Comparison of ENCODE assay signal across 2 cellular contexts in genomic region chr12:47038270-47038748, GRCh38.
TF ChIP-seq lines count a peak whose summit lies in the region.

No MANE protein-coding gene starts in this region.

TF ChIP-seq in A549, 52 proteins besides CTCF, POLR2A, EP300 and RAD21 (continued from another document and continues in another):
- TF ChIP-seq MAX (IDR thresholded peaks at IDR 0.05), result peak; percentile 44; the same call in 1 of the 2 replicates
- TF ChIP-seq, protein P1, sequence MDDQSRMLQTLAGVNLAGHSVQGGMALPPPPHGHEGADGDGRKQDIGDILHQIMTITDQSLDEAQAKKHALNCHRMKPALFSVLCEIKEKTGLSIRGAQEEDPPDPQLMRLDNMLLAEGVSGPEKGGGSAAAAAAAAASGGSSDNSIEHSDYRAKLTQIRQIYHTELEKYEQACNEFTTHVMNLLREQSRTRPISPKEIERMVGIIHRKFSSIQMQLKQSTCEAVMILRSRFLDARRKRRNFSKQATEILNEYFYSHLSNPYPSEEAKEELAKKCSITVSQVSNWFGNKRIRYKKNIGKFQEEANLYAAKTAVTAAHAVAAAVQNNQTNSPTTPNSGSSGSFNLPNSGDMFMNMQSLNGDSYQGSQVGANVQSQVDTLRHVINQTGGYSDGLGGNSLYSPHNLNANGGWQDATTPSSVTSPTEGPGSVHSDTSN (IDR thresholded peaks at IDR 0.05), result no peak
- TF ChIP-seq USF2 (IDR thresholded peaks at IDR 0.05), result no peak
- TF ChIP-seq NFE2L2 (conservative IDR thresholded peaks at IDR 0.05; ENCODE audit: low read length), result no peak
- peak; percentile 58; the same call in 1 of the 2 replicates for TF ChIP-seq FOSL2 (IDR thresholded peaks at IDR 0.05)
- TF ChIP-seq FOSL2 (CRISPR knock-in tag; IDR thresholded peaks at IDR 0.05), result peak; percentile 58
- no peak for TF ChIP-seq EHMT2 (IDR thresholded peaks at IDR 0.05; ENCODE audit: low read depth)
- no peak for TF ChIP-seq E2F6 (IDR thresholded peaks at IDR 0.05; ENCODE audit: borderline replicate concordance, low read depth)
- no peak for TF ChIP-seq ZSCAN20 (CRISPR knock-in tag; IDR thresholded peaks at IDR 0.05)
- no peak for TF ChIP-seq RARB (CRISPR knock-in tag; IDR thresholded peaks at IDR 0.05)
- peak; percentile 92 for TF ChIP-seq GATA3 (IDR thresholded peaks at IDR 0.05; ENCODE audit: borderline replicate concordance)
- no peak for TF ChIP-seq CBX2 (IDR thresholded peaks at IDR 0.05; ENCODE audit: borderline replicate concordance, low read depth)
- TF ChIP-seq JUNB (IDR thresholded peaks at IDR 0.05), result peak; percentile 68
- TF ChIP-seq CHD4 (IDR thresholded peaks at IDR 0.05; ENCODE audit: borderline replicate concordance), result no peak
- no peak for TF ChIP-seq ZC3H11A (IDR thresholded peaks at IDR 0.05)
- TF ChIP-seq KDM5A (IDR thresholded peaks at IDR 0.05), result no peak
- no peak for TF ChIP-seq FOSB (CRISPR knock-in tag; IDR thresholded peaks at IDR 0.05)
- TF ChIP-seq SMC3 (IDR thresholded peaks at IDR 0.05), result no peak
- no peak for TF ChIP-seq REST (IDR thresholded peaks at IDR 0.05)
- no peak for TF ChIP-seq HOXB5 (CRISPR knock-in tag; IDR thresholded peaks at IDR 0.05)
- no peak for TF ChIP-seq CBX8 (IDR thresholded peaks at IDR 0.05)
- peak; percentile 44 for TF ChIP-seq MAFK (IDR thresholded peaks at IDR 0.05; ENCODE audit: partially characterized antibody)
- TF ChIP-seq PHF8 (IDR thresholded peaks at IDR 0.05; ENCODE audit: borderline replicate concordance, low read depth), result no peak
- TF ChIP-seq RFX5 (IDR thresholded peaks at IDR 0.05), result peak; percentile 93
- no peak for TF ChIP-seq HOXB13 (CRISPR knock-in tag; IDR thresholded peaks at IDR 0.05; ENCODE audit: low read depth)
- TF ChIP-seq BHLHE40 (IDR thresholded peaks at IDR 0.05; ENCODE audit: low read depth, low read length), result no peak
- no peak for TF ChIP-seq RCOR1 (IDR thresholded peaks at IDR 0.05; ENCODE audit: low read depth, low read length)
- TF ChIP-seq, protein P2, sequence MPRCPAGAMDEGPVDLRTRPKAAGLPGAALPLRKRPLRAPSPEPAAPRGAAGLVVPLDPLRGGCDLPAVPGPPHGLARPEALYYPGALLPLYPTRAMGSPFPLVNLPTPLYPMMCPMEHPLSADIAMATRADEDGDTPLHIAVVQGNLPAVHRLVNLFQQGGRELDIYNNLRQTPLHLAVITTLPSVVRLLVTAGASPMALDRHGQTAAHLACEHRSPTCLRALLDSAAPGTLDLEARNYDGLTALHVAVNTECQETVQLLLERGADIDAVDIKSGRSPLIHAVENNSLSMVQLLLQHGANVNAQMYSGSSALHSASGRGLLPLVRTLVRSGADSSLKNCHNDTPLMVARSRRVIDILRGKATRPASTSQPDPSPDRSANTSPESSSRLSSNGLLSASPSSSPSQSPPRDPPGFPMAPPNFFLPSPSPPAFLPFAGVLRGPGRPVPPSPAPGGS (IDR thresholded peaks at IDR 0.05), result peak; percentile 90
- TF ChIP-seq HEYL (CRISPR knock-in tag; IDR thresholded peaks at IDR 0.05), result no peak
- no peak for TF ChIP-seq MYC (IDR thresholded peaks at IDR 0.05; ENCODE audit: borderline replicate concordance, low read length)
- no peak for TF ChIP-seq SREBF2 (IDR thresholded peaks at IDR 0.05)
- TF ChIP-seq NR3C1 (IDR thresholded peaks at IDR 0.05), result no peak
- TF ChIP-seq KDM1A (IDR thresholded peaks at IDR 0.05; ENCODE audit: low read depth), result no peak
- TF ChIP-seq TFCP2L1 (CRISPR knock-in tag; IDR thresholded peaks at IDR 0.05), result no peak
- no peak for TF ChIP-seq ZNF302 (CRISPR knock-in tag; IDR thresholded peaks at IDR 0.05)
- TF ChIP-seq HDAC2 (IDR thresholded peaks at IDR 0.05), result no peak

TF ChIP-seq in IMR-90, 13 proteins besides CTCF, POLR2A, EP300 and RAD21 (continued from another document):
- TF ChIP-seq, protein P3, sequence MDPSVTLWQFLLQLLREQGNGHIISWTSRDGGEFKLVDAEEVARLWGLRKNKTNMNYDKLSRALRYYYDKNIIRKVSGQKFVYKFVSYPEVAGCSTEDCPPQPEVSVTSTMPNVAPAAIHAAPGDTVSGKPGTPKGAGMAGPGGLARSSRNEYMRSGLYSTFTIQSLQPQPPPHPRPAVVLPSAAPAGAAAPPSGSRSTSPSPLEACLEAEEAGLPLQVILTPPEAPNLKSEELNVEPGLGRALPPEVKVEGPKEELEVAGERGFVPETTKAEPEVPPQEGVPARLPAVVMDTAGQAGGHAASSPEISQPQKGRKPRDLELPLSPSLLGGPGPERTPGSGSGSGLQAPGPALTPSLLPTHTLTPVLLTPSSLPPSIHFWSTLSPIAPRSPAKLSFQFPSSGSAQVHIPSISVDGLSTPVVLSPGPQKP (IDR thresholded peaks at IDR 0.05; ENCODE audit: borderline replicate concordance, low read depth, low read length), result no peak
- TF ChIP-seq FOS (IDR thresholded peaks at IDR 0.05; ENCODE audit: low read depth, low read length) (no peak), SMC3 (IDR thresholded peaks at IDR 0.05; ENCODE audit: low read depth, low read length) (no peak), CEBPB (IDR thresholded peaks at IDR 0.05; ENCODE audit: low read depth, low read length) (no peak)
TF ChIP-seq in IMR-90: peak in this region for 0.
